Comparison of ENCODE assay signal across 11 cellular contexts in the genomic region with DNA sequence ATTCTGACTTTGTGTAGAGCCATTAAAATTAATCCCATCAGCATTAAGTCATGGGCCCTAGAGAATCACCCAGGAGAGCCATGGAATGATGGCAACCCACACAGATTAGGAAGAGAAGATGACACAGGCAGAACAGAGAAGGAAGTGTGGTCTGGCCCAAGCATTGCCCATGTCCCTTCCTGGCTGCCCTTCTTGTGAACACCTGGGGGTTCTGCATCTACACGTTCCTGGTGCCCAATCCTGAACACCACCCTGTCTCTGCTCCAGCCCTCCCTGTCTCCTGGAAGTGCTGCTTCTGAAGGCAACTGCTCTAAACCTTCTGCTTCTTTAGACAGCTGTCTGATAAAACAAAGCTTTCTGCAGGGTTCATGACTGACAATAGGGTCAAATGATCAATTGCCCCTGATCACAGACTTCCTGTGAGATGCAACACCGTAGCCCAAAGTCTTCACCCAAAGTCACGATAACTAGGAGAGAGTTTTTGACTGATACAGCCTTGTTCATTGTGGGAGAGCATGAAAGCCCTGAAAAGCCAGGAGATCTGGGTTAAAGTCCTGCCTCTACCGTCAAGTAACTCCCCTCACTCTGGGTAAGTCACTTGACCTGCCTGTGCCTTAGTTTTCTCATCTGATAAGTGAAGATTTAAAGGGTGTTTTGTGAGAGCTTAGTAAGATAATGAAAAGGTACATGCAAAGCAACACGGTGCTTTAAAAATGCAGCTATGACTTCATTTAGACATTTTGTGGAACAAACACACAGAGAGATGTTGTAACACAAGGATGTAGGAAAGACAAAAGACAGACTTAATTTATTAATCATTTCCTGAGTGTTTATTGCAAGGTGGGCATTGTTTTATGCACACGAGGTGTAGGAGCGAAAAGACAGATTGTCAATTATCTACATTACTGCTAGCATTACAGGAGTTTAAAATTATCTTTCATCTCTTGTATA.
DNase-seq lines count a peak whose midpoint lies in the region; ATAC-seq and TF ChIP-seq lines count a peak whose summit lies in the region.
"Had no signal": no experiment of that assay in that cellular context is flagged by ENCODE, and none has a peak within 500 bp of the region (broad histone marks: within the 10 kb centered on the region; RNA-seq: fewer than 3 reads in every experiment).

No MANE protein-coding gene starts in this region.

- no peak overlapping the region for H3K4me3 Mint-ChIP-seq in nephron progenitor cell
- H3K4me3 Mint-ChIP-seq: CD4-positive, alpha-beta T cell had no signal

- H3K27ac ChIP-seq in RWPE2 (ENCODE audit: poor library complexity, severe bottlenecking), result peak overlapping the region; percentile 99
- H3K27ac ChIP-seq in epithelial cell of prostate, result peak overlapping the region; percentile 97
- peak overlapping the region; percentile 45 for H3K27ac ChIP-seq in neutrophil

- H3K27ac Mint-ChIP-seq in nephron progenitor cell, result no peak overlapping the region
- H3K27ac Mint-ChIP-seq: CD4-positive, alpha-beta T cell had no signal

- DNase-seq in EH (ENCODE audit: low read depth) (peak; percentile 16), RWPE2 (ENCODE audit: low spot score) (no peak), epithelial cell of prostate (ENCODE audit: low read depth, low spot score) (no peak), nephron progenitor cell (no peak), epidermal melanocyte (ENCODE audit: insufficient read length, low spot score) (no peak)
- DNase-seq in stimulated activated CD4-positive, alpha-beta T cell treated with anti-CD3 and anti-CD28 coated beads, Interleukin-12 subunit alpha, Interleukin-12 subunit beta, amount 100 ng/mL, for 4 hours, result no peak
- DNase-seq: activated CD4-positive, alpha-beta T cell treated with anti-CD3 and anti-CD28 coated beads for 1 hour; CD4-positive, alpha-beta T cell; NCI-H187 had no signal

- no peak overlapping the region for H3K4me3 ChIP-seq in RWPE2 (ENCODE audit: severe bottlenecking)
- no peak overlapping the region for H3K4me3 ChIP-seq in neutrophil (ENCODE audit: low read depth in 1 of 2, low read length in 1 of 2)

- H3K36me3 ChIP-seq in RWPE2 (ENCODE audit: low read depth) (no peaks in the 10 kb centered on the region), neutrophil (no peaks in the 10 kb centered on the region)

- no peak for ATAC-seq in RWPE2 (ENCODE audit: low read depth)
- no peak for ATAC-seq in GM19397 (IDR thresholded peaks at IDR 0.05; ENCODE audit: unreplicated experiment)

- H3K36me3 Mint-ChIP-seq in nephron progenitor cell (ENCODE audit: low read depth), result no peaks in the 10 kb centered on the region

- peaks cover 37% of the 10 kb centered on the region for H3K4me1 ChIP-seq in RWPE2 (ENCODE audit: insufficient read depth, poor library complexity, severe bottlenecking)
- peaks cover 42% of the 10 kb centered on the region in 2 experiments for H3K4me1 ChIP-seq in neutrophil (ENCODE audit: control insufficient read depth in 1 of 2, insufficient read depth in 1 of 2, low read depth in 1 of 2, low read length in 1 of 2)

- TF ChIP-seq CTCF in RWPE2 (IDR thresholded peaks at IDR 0.05; ENCODE audit: poor library complexity, severe bottlenecking) (no peak), neutrophil (IDR thresholded peaks at IDR 0.05) (no peak), nephron progenitor cell (IDR thresholded peaks at IDR 0.05) (no peak)

- peaks cover 5% of the 10 kb centered on the region for H3K9me3 Mint-ChIP-seq in nephron progenitor cell
- H3K9me3 Mint-ChIP-seq: CD4-positive, alpha-beta T cell had no signal

- H3K27me3 ChIP-seq in RWPE2 (ENCODE audit: insufficient read depth, poor library complexity, severe bottlenecking) (no peaks in the 10 kb centered on the region), neutrophil (no peaks in the 10 kb centered on the region)

- peaks cover 9% of the 10 kb centered on the region for H3K27me3 Mint-ChIP-seq in nephron progenitor cell (ENCODE audit: low read depth, poor library complexity)

- H3K9me3 ChIP-seq in RWPE2 (ENCODE audit: severe bottlenecking), result no peaks in the 10 kb centered on the region
- no peaks in the 10 kb centered on the region for H3K9me3 ChIP-seq in neutrophil

- peaks cover 26% of the 10 kb centered on the region for H3K4me1 Mint-ChIP-seq in nephron progenitor cell

Comparison
In these comparisons a context has a peak if more than half of its experiments do, and no peak if none do; other contexts are left out.
1. H3K27ac ChIP-seq: peak in every context shown above with its lines; median percentile 99 in RWPE2; 97 in epithelial cell of prostate; 45 in neutrophil.